ENCODE assay signal across 13 cellular contexts in the genomic region with DNA sequence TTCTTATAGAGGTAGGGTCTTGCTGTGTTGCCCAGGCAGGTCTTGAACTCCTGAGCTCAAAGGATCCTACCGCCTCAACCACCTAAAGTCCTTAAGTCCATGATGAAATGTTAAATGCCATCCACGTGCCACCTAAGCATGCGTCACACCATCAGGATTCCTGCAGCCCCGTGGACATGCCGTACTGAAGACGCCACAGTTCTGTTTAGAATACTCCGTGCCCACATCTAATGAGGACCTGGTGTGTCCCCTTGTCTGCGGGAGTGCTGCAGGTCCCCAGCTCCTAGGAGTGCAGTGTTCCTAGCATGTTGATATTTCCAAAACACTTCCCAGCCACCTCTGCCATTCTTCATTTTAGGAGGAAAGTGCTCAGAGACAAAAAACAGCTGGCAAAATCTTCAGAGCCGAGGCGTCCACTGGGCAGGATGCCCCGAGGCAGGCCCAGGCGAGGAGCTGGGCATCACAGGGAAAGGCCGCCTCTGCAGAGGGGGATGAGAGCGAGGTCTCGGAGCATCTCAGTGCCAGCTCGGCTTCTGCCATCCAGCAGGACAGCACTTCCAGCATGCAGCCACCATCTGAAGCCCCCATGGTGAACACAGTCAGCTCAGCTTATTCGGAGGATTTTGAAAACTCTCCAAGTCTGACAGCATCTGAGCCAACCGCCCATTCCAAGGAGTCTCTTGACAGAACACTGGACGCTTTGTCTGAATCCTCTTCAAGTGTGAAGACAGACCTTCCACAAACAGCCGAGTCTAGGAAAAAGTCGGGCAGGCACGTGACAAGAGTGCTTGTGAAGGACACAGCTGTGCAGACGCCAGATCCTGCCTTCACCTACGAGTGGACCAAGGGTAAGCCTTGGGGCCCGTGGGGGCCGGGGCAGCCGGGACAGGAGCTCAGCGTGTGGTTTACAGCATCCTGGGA. TPM values are rescaled to one million over a fixed set of nuclear protein-coding genes. Genes with fewer than 3 reads are reported as not detected.
DNase-seq lines count a peak whose midpoint lies in the region; ATAC-seq, FAIRE-seq and TF ChIP-seq lines count a peak whose summit lies in the region.
"Had no signal": no experiment of that assay in that cellular context is flagged by ENCODE, and none has a peak within 500 bp of the region (broad histone marks: within the 10 kb centered on the region; RNA-seq: fewer than 3 reads in every experiment).

No MANE protein-coding gene starts in this region.

- peak; percentile 45 for ATAC-seq in upper lobe of right lung
- ATAC-seq in GM19452 (IDR thresholded peaks at IDR 0.05; ENCODE audit: unreplicated experiment), result no peak
- ATAC-seq: stimulated activated naive B cell treated with anti-CD40 and anti-IgM and Interleukin-4, amounts not matched to agents 10 μg/mL and 1 μg/mL and 100 μg/mL, for 72 hours had no signal

- H3K9me3 ChIP-seq in fibroblast of lung (ENCODE audit: control insufficient read depth, insufficient read depth, low read depth, low read length) (no peaks in the 10 kb centered on the region), upper lobe of right lung (no peaks in the 10 kb centered on the region)

- intact Hi-C loops in upper lobe of right lung (cut with DNase I), result no loop called here

- no peak overlapping the region for H2AFZ ChIP-seq in fibroblast of lung (ENCODE audit: low read length)

- H3K4me3 ChIP-seq in fibroblast of lung (replicated peaks in 1 of 4; ENCODE audit: control extremely low read depth in 1 of 4, insufficient read depth in 1 of 4, low read depth in 3 of 4, low read length in 4 of 4), result no peak overlapping the region
- no peak overlapping the region for H3K4me3 ChIP-seq in upper lobe of right lung

- H3K9ac ChIP-seq in fibroblast of lung (ENCODE audit: insufficient read depth, low read length), result no peak overlapping the region

- FAIRE-seq in GM12891 (lab: Jason Lieb, UNC), result no peak

- DNase-seq in anterior cingulate cortex (lab: John Stamatoyannopoulos, UW) (peak in 57 of 58 donors; percentile 12 to 89 (median 67)), fibroblast of lung (ENCODE audit: low read depth in 2 of 2) (peak; percentile 60 to 75), medulla oblongata (ENCODE audit: extremely low spot score) (peak; percentile 81), upper lobe of right lung (no peak), GM12891 (ENCODE audit: insufficient read length, low spot score) (no peak), NK-92 (lab: John Stamatoyannopoulos, UW; ENCODE audit: unreplicated experiment) (no peak)
- DNase-seq: activated naive CD4-positive, alpha-beta T cell; GDM1; GOT3; NCI-H2081 treated with DMSO at 0.1 percent for 48 hours; SHP77; stimulated activated naive B cell treated with anti-CD40 and anti-IgM and Interleukin-4, amounts not matched to agents 10 μg/mL and 1 μg/mL and 100 μg/mL, for 72 hours had no signal

- H4K20me1 ChIP-seq in fibroblast of lung (ENCODE audit: control insufficient read depth, extremely low read depth, insufficient read depth, low read length), result no peaks in the 10 kb centered on the region

- H3K27me3 ChIP-seq in fibroblast of lung (ENCODE audit: control insufficient read depth, insufficient read depth, low read length) (no peaks in the 10 kb centered on the region), upper lobe of right lung (no peaks in the 10 kb centered on the region)

- no peak for TF ChIP-seq CTCF in fibroblast of lung (conservative IDR thresholded peaks at IDR 0.05 in 1 of 2, IDR thresholded peaks at IDR 0.05 in 1 of 2; ENCODE audit: low read depth in 1 of 2, low read length in 2 of 2)
- no peak for TF ChIP-seq CTCF in upper lobe of right lung (IDR thresholded peaks at IDR 0.05)

- H3K4me2 ChIP-seq in fibroblast of lung (ENCODE audit: extremely low read depth, insufficient read depth, low read length), result peak overlapping the region; percentile 68

- H3K79me2 ChIP-seq in fibroblast of lung (ENCODE audit: control insufficient read depth, insufficient read depth, low read length), result no peaks in the 10 kb centered on the region

- H3K4me1 ChIP-seq in fibroblast of lung (ENCODE audit: control insufficient read depth, extremely low read depth, insufficient read depth, low read length), result peaks cover 3% of the 10 kb centered on the region
- peaks cover 5% of the 10 kb centered on the region for H3K4me1 ChIP-seq in upper lobe of right lung

- peaks cover 6% of the 10 kb centered on the region for H3K36me3 ChIP-seq in fibroblast of lung (ENCODE audit: control insufficient read depth, insufficient read depth, low read length)
- H3K36me3 ChIP-seq in upper lobe of right lung, result peaks cover 25% of the 10 kb centered on the region

- no peak for TF ChIP-seq POLR2A in GM12891 (IDR thresholded peaks at IDR 0.05; ENCODE audit: low read depth, low read length)

- no peak overlapping the region for H3K27ac ChIP-seq in fibroblast of lung (ENCODE audit: insufficient read depth, low read length)
- H3K27ac ChIP-seq in upper lobe of right lung, result peak overlapping the region; percentile 65

TF ChIP-seq in GM12891, 5 proteins besides CTCF, POLR2A, EP300 and RAD21:
- TF ChIP-seq PAX5 (IDR thresholded peaks at IDR 0.05; ENCODE audit: insufficient read depth, low read length, severe bottlenecking) (no peak), POLR2AphosphoS5 (IDR thresholded peaks at IDR 0.05; ENCODE audit: low read depth, low read length) (no peak), POU2F2 (IDR thresholded peaks at IDR 0.05; ENCODE audit: low read depth, low read length) (no peak), TAF1 (IDR thresholded peaks at IDR 0.05; ENCODE audit: low read depth, low read length) (no peak), SPI1 (IDR thresholded peaks at IDR 0.05; ENCODE audit: low read depth, low read length) (no peak)

RNA-seq across cellular contexts. Expression of gene C19orf44, which starts 13.2 kb away (rescaled TPM):
- total RNA-seq in fibroblast of lung, result 2.8 and 3.6 TPM in 2 replicates
- 2.8 and 2.9 TPM in 2 replicates for polyA plus RNA-seq in fibroblast of lung
- 2.2 TPM in 2 replicates for polyA plus RNA-seq in fibroblast of lung (2012)
- 1.3 and 3.0 TPM in 2 replicates for polyA minus RNA-seq in fibroblast of lung (ENCODE audit: low replicate concordance)
- total RNA-seq in upper lobe of right lung, result 6.7 TPM
- 3.9 TPM for polyA plus RNA-seq in GM12891 (2012; ENCODE audit: low read depth, missing spikeins)

RNA-seq across cellular contexts. Expression of gene CALR3, which starts 13.4 kb away (rescaled TPM):
- total RNA-seq in fibroblast of lung, result not detected in 2 replicates
- 0.10 TPM in 1 of 2 replicates, not detected in the other for polyA plus RNA-seq in fibroblast of lung
- not detected in 2 replicates for polyA plus RNA-seq in fibroblast of lung (2012)
- not detected in 2 replicates for polyA minus RNA-seq in fibroblast of lung (ENCODE audit: low replicate concordance)
- not detected for total RNA-seq in upper lobe of right lung
- 0.33 TPM for polyA plus RNA-seq in GM12891 (2012; ENCODE audit: low read depth, missing spikeins)

RNA-seq across cellular contexts. Expression of gene CHERP, which starts 32.8 kb away (rescaled TPM):
- total RNA-seq in fibroblast of lung (4.4 and 6.1 TPM in 2 replicates), upper lobe of right lung (41.9 TPM)
- 2.4 and 5.2 TPM in 2 replicates for polyA plus RNA-seq in fibroblast of lung
- 15.1 and 22.8 TPM in 2 replicates for polyA plus RNA-seq in fibroblast of lung (2012)
- 16.6 and 21.2 TPM in 2 replicates for polyA minus RNA-seq in fibroblast of lung (ENCODE audit: low replicate concordance)
- 30.2 TPM for polyA plus RNA-seq in GM12891 (2012; ENCODE audit: low read depth, missing spikeins)

RNA-seq across cellular contexts. Expression of gene EPS15L1, which starts 37.6 kb away (rescaled TPM):
- total RNA-seq in fibroblast of lung (8.2 and 10.9 TPM in 2 replicates), upper lobe of right lung (42.8 TPM)
- 11.3 and 16.2 TPM in 2 replicates for polyA plus RNA-seq in fibroblast of lung
- 21.3 and 24.4 TPM in 2 replicates for polyA plus RNA-seq in fibroblast of lung (2012)
- polyA minus RNA-seq in fibroblast of lung (ENCODE audit: low replicate concordance), result 22.6 and 23.3 TPM in 2 replicates
- 29.1 TPM for polyA plus RNA-seq in GM12891 (2012; ENCODE audit: low read depth, missing spikeins)

Comparison
In these comparisons a context has a peak if more than half of its experiments do, and no peak if none do; other contexts are left out.
1. DNase-seq: peak in anterior cingulate cortex (57 of 58), fibroblast of lung (2 of 2) and medulla oblongata (single experiment); none in upper lobe of right lung (single experiment), GM12891 (single experiment) and NK-92 (single experiment).